12 cellular contexts compared by ENCODE assay signal in the genomic region with DNA sequence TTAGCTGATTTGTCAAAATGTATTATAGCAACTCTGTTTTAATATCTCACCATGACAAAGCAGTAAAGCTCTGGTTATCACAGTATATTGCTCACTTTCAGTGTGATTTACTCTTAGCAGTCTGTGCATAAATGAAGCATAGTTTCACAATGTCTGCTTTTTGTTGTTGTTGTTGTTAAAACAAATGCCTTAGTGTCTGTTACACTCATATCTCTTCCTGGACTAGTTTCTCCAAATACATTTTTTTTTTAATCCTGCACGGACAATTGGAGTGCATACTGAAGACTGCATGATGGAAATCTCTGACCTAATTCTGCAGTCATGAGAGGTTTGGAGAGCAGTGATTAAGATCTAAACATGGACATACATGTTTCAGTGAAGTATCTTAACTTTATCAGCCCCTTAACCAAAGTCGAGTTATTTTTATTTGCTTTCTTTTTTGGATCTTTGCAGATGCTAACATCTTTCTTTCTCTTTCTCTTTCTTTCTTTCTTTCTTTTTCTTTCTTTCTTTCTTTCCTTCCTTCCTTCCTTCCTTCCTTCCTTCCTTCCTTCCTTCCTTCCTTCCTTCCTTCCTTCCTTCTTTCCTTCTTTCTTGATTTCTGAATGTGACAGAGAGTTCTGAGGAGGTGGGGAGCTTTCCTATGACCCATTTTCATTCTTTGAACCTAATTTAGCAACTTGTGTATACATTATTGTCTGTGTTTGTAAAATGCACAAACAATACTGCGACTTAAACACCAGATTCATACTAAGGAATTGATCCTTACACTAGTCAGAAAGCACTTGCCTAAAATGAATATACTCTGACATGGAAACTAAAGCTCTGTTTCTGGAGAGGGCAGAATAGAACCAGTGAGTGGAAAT.
DNase-seq lines count a peak whose midpoint lies in the region; ATAC-seq and TF ChIP-seq lines count a peak whose summit lies in the region.
"Had no signal": no experiment of that assay in that cellular context is flagged by ENCODE, and none has a peak within 500 bp of the region (broad histone marks: within the 10 kb centered on the region; RNA-seq: fewer than 3 reads in every experiment).

No MANE protein-coding gene starts in this region.

- in situ Hi-C loops in Caki2 (cut with HindIII; ENCODE audit: low pct_unique_long_range_greater_than_20kb, low sequenced_read_pairs) = no loop called here

- DNase-seq in Caki2 (ENCODE audit: low read depth) (peak; percentile 35), LHCN-M2 (ENCODE audit: low read depth) (peak; percentile 73), choroid plexus epithelial cell (ENCODE audit: low read depth) (peak; percentile 61), myocyte (ENCODE audit: low read depth) (peak; percentile 52), DMS 273 treated with DMSO at 0.1 percent for 48 hours (lab: John Stamatoyannopoulos, UW) (no peak), COR-L47 (lab: John Stamatoyannopoulos, UW) (no peak), H7 (no peak)
- DNase-seq: DND-41, hypothalamus, NCI-H1694 had no signal

- no peak for ATAC-seq in GM19324 (IDR thresholded peaks at IDR 0.05; ENCODE audit: low FRiP score, unreplicated experiment)

- H3K27me3 ChIP-seq in H7 (ENCODE audit: control insufficient read depth, insufficient read depth, low read length) = no peaks in the 10 kb centered on the region

- H3K36me3 ChIP-seq in H7 (replicated peaks; ENCODE audit: control insufficient read depth, insufficient read depth, low read length) = no peaks in the 10 kb centered on the region

- H3K4me3 ChIP-seq in choroid plexus epithelial cell (ENCODE audit: low read depth, low read length) (peak overlapping the region; percentile 6), H7 (ENCODE audit: insufficient read depth, low read depth, low read length) (no peak overlapping the region)
- H3K4me3 ChIP-seq: skin epidermis had no signal

- no peak for TF ChIP-seq CTCF in choroid plexus epithelial cell (conservative IDR thresholded peaks at IDR 0.05; ENCODE audit: low read depth, low read length)

Comparison
In these comparisons a context has a peak if more than half of its experiments do, and no peak if none do; other contexts are left out.
1. DNase-seq: peak in Caki2 (single experiment), LHCN-M2 (single experiment), choroid plexus epithelial cell (single experiment) and myocyte (single experiment); none in DMS 273 treated with DMSO at 0.1 percent for 48 hours (single experiment), COR-L47 (single experiment) and H7 (single experiment).